23 cellular contexts compared by ENCODE assay signal in the genomic region with DNA sequence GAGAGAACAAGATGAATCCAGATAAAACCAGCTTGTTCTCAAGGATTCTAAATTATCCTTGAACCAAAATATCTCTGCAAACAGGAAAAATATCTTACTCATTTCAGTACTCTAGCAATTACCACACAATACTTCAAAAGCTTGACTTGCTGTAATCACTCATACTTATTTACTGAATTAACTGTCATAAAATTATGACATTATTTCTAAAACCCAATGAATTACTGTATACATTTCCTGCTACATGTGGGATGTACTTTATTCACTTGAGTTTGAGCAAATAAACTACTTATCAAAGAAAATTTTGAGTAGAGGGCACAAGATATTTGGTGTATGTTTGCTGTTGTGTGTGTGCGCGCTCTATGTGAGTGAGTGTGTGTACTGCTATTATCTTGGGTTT. TPM values are rescaled to one million over a fixed set of nuclear protein-coding genes. Genes with fewer than 3 reads are reported as not detected.
DNase-seq lines count a peak whose midpoint lies in the region; ATAC-seq and TF ChIP-seq lines count a peak whose summit lies in the region.
"Had no signal": no experiment of that assay in that cellular context is flagged by ENCODE, and none has a peak within 500 bp of the region (broad histone marks: within the 10 kb centered on the region; RNA-seq: fewer than 3 reads in every experiment).

No MANE protein-coding gene starts in this region.

- H3K4me1 Mint-ChIP-seq in activated CD4-positive, alpha-beta T cell treated with anti-CD3 and anti-CD28 coated beads, Interleukin-2, amount 10 ng/mL, durations not matched to agents 7 days and 5 days: peaks cover 52% of the 10 kb centered on the region
- peaks cover 28 to 53% (median 36%) of the 10 kb centered on the region in 4 donors for H3K4me1 Mint-ChIP-seq in CD4-positive, alpha-beta memory T cell
- H3K4me1 Mint-ChIP-seq in activated CD8-positive, alpha-beta T cell treated with anti-CD3 and anti-CD28 coated beads, Interleukin-2, amount 10 ng/mL, durations not matched to agents 7 days and 5 days (ENCODE audit: low read depth): peaks cover 43% of the 10 kb centered on the region
- peaks cover 2% of the 10 kb centered on the region for H3K4me1 Mint-ChIP-seq in mesothelial cell of epicardium

- H3K27me3 Mint-ChIP-seq in activated CD4-positive, alpha-beta T cell treated with anti-CD3 and anti-CD28 coated beads, Interleukin-2, amount 10 ng/mL, durations not matched to agents 7 days and 5 days: no peaks in the 10 kb centered on the region
- H3K27me3 Mint-ChIP-seq in CD4-positive, alpha-beta memory T cell: no peaks in the 10 kb centered on the region
- no peaks in the 10 kb centered on the region for H3K27me3 Mint-ChIP-seq in activated CD8-positive, alpha-beta T cell treated with anti-CD3 and anti-CD28 coated beads, Interleukin-2, amount 10 ng/mL, durations not matched to agents 7 days and 5 days (ENCODE audit: low read depth)
- no peaks in the 10 kb centered on the region for H3K27me3 Mint-ChIP-seq in mesothelial cell of epicardium (ENCODE audit: low read depth)
- H3K27me3 Mint-ChIP-seq: activated B cell treated with CpG ODN at 0.5 μM for 24 hours; activated CD8-positive, alpha-beta memory T cell treated with anti-CD3 and anti-CD28 coated beads, Interleukin-2, amount 10 ng/mL, durations not matched to agents 7 days and 5 days had no signal

- H3K4me1 ChIP-seq in CD4-positive, alpha-beta memory T cell (ENCODE audit: insufficient read depth, low read length): peaks cover 26% of the 10 kb centered on the region

- TF ChIP-seq CTCF in mesothelial cell of epicardium (IDR thresholded peaks at IDR 0.05; ENCODE audit: unreplicated experiment): no peak

- no peak overlapping the region for H3K27ac ChIP-seq in CD4-positive, alpha-beta memory T cell (ENCODE audit: low read depth, low read length)
- H3K27ac ChIP-seq: esophagus muscularis mucosa, hepatocyte, lower lobe of right lung, RWPE1, stomach had no signal

- CTCF ChIA-PET in activated CD4-positive, alpha-beta T cell treated with anti-CD3 and anti-CD28 coated beads, Interleukin-2, amount 10 ng/mL, durations not matched to agents 7 days and 5 days (lab: Charles Lee): interaction anchor here (1.8 to 2.4 kb wide), 2 partner anchors 10 to 24 kb away, joined by 5 to 7 read pairs; partner anchors contain the start of gene EIF2S2
- CTCF ChIA-PET in CD4-positive, alpha-beta memory T cell (lab: Charles Lee; ENCODE audit: partially characterized antibody): no interaction called here
- CTCF ChIA-PET in activated CD8-positive, alpha-beta T cell treated with anti-CD3 and anti-CD28 coated beads, Interleukin-2, amount 10 ng/mL, durations not matched to agents 7 days and 5 days (lab: Charles Lee): interaction anchor here (0.7 to 1.5 kb wide), 5 partner anchors 10 to 239 kb away, joined by 3 to 5 read pairs (median 3); partner anchors contain the start of gene EIF2S2

- no peak overlapping the region for H3K4me3 ChIP-seq in CD4-positive, alpha-beta memory T cell (ENCODE audit: low read length in 2 of 2)
- H3K4me3 ChIP-seq: esophagus muscularis mucosa, hepatocyte, lower lobe of right lung, stomach had no signal

- no peaks in the 10 kb centered on the region for H3K9me3 Mint-ChIP-seq in activated CD4-positive, alpha-beta T cell treated with anti-CD3 and anti-CD28 coated beads, Interleukin-2, amount 10 ng/mL, durations not matched to agents 7 days and 5 days
- H3K9me3 Mint-ChIP-seq in CD4-positive, alpha-beta memory T cell: no peaks in the 10 kb centered on the region
- no peaks in the 10 kb centered on the region for H3K9me3 Mint-ChIP-seq in activated CD8-positive, alpha-beta T cell treated with anti-CD3 and anti-CD28 coated beads, Interleukin-2, amount 10 ng/mL, durations not matched to agents 7 days and 5 days (ENCODE audit: insufficient read depth)
- no peaks in the 10 kb centered on the region for H3K9me3 Mint-ChIP-seq in mesothelial cell of epicardium
- H3K9me3 Mint-ChIP-seq: activated B cell treated with CpG ODN at 0.5 μM for 24 hours had no signal

- no peak overlapping the region for H3K4me3 Mint-ChIP-seq in activated CD4-positive, alpha-beta T cell treated with anti-CD3 and anti-CD28 coated beads, Interleukin-2, amount 10 ng/mL, durations not matched to agents 7 days and 5 days
- no peak overlapping the region for H3K4me3 Mint-ChIP-seq in CD4-positive, alpha-beta memory T cell
- H3K4me3 Mint-ChIP-seq in activated CD8-positive, alpha-beta T cell treated with anti-CD3 and anti-CD28 coated beads, Interleukin-2, amount 10 ng/mL, durations not matched to agents 7 days and 5 days: no peak overlapping the region
- no peak overlapping the region for H3K4me3 Mint-ChIP-seq in mesothelial cell of epicardium
- H3K4me3 Mint-ChIP-seq: activated B cell treated with CpG ODN at 0.5 μM for 24 hours; activated CD8-positive, alpha-beta memory T cell treated with anti-CD3 and anti-CD28 coated beads, Interleukin-2, amount 10 ng/mL, durations not matched to agents 7 days and 5 days had no signal

- H3K36me3 ChIP-seq in CD4-positive, alpha-beta memory T cell (ENCODE audit: insufficient read depth, low read length): peaks cover 67% of the 10 kb centered on the region

- H3K36me3 Mint-ChIP-seq in activated CD4-positive, alpha-beta T cell treated with anti-CD3 and anti-CD28 coated beads, Interleukin-2, amount 10 ng/mL, durations not matched to agents 7 days and 5 days (ENCODE audit: low read depth): peaks cover 79% of the 10 kb centered on the region
- H3K36me3 Mint-ChIP-seq in CD4-positive, alpha-beta memory T cell: peaks cover 46 to 78% of the 10 kb centered on the region in 2 donors
- H3K36me3 Mint-ChIP-seq in activated CD8-positive, alpha-beta T cell treated with anti-CD3 and anti-CD28 coated beads, Interleukin-2, amount 10 ng/mL, durations not matched to agents 7 days and 5 days (ENCODE audit: low read depth): peaks cover 79% of the 10 kb centered on the region
- H3K36me3 Mint-ChIP-seq in mesothelial cell of epicardium: peaks cover 53% of the 10 kb centered on the region

- H3K27me3 ChIP-seq in CD4-positive, alpha-beta memory T cell (ENCODE audit: insufficient read depth, low read length): no peaks in the 10 kb centered on the region
- H3K27me3 ChIP-seq: esophagus muscularis mucosa, hepatocyte, stomach had no signal

- ATAC-seq in activated CD8-positive, alpha-beta T cell treated with anti-CD3 and anti-CD28 coated beads, Interleukin-2, amount 10 ng/mL, durations not matched to agents 7 days and 5 days: no peak
- ATAC-seq: activated CD8-positive, alpha-beta memory T cell treated with anti-CD3 and anti-CD28 coated beads, Interleukin-2, amount 10 ng/mL, durations not matched to agents 7 days and 5 days; lower lobe of right lung had no signal

- H3K9me3 ChIP-seq in CD4-positive, alpha-beta memory T cell (ENCODE audit: control insufficient read depth in 1 of 2, low read length in 2 of 2): no peaks in the 10 kb centered on the region
- H3K9me3 ChIP-seq: esophagus muscularis mucosa, lower lobe of right lung, SK-N-SH, stomach had no signal

- intact Hi-C loops in CD4-positive, alpha-beta memory T cell (cut with micrococcal nuclease): no loop called here

- peak overlapping the region; percentile 47 for H3K27ac Mint-ChIP-seq in activated CD4-positive, alpha-beta T cell treated with anti-CD3 and anti-CD28 coated beads, Interleukin-2, amount 10 ng/mL, durations not matched to agents 7 days and 5 days
- peak overlapping the region in 4 of 7 donors; percentile 59 to 79 (median 69) for H3K27ac Mint-ChIP-seq in CD4-positive, alpha-beta memory T cell
- peak overlapping the region; percentile 58 for H3K27ac Mint-ChIP-seq in activated CD8-positive, alpha-beta T cell treated with anti-CD3 and anti-CD28 coated beads, Interleukin-2, amount 10 ng/mL, durations not matched to agents 7 days and 5 days
- peak overlapping the region; percentile 41 for H3K27ac Mint-ChIP-seq in mesothelial cell of epicardium
- H3K27ac Mint-ChIP-seq: activated B cell treated with CpG ODN at 0.5 μM for 24 hours; activated CD8-positive, alpha-beta memory T cell treated with anti-CD3 and anti-CD28 coated beads, Interleukin-2, amount 10 ng/mL, durations not matched to agents 7 days and 5 days had no signal

- POLR2A ChIA-PET in activated CD4-positive, alpha-beta T cell treated with anti-CD3 and anti-CD28 coated beads, Interleukin-2, amount 10 ng/mL, durations not matched to agents 7 days and 5 days (lab: Charles Lee): interaction anchor here (1.1 kb wide), 1 partner anchor 10 kb away, joined by 3 read pairs; no protein-coding TSS in a partner anchor
- POLR2A ChIA-PET in CD4-positive, alpha-beta memory T cell (lab: Charles Lee; ENCODE audit: partially characterized antibody): interaction anchor here (1.9 kb wide), 1 partner anchor 11 kb away, joined by 4 read pairs; no protein-coding TSS in a partner anchor
- POLR2A ChIA-PET in activated CD8-positive, alpha-beta T cell treated with anti-CD3 and anti-CD28 coated beads, Interleukin-2, amount 10 ng/mL, durations not matched to agents 7 days and 5 days (lab: Charles Lee): interaction anchor here (0.8 to 4.8 kb wide), 3 partner anchors 10 to 622 kb away, joined by 3 to 33 read pairs (median 4); partner anchors contain the start of gene EIF2S2

- no peak for DNase-seq in activated CD4-positive, alpha-beta T cell treated with anti-CD3 and anti-CD28 coated beads, Interleukin-2, amount 10 ng/mL, durations not matched to agents 7 days and 5 days
- no peak for DNase-seq in activated CD4-positive, alpha-beta T cell treated with anti-CD3 and anti-CD28 coated beads, Interleukin-2, amount 50 U/mL, for 48 hours
- DNase-seq in CD4-positive, alpha-beta memory T cell: no peak
- no peak for DNase-seq in activated CD8-positive, alpha-beta T cell treated with anti-CD3 and anti-CD28 coated beads, Interleukin-2, amount 10 ng/mL, durations not matched to agents 7 days and 5 days
- DNase-seq in mesothelial cell of epicardium (ENCODE audit: low spot score in 2 of 2, unreplicated experiment in 2 of 2): no peak
- DNase-seq in LoVo (ENCODE audit: low spot score): no peak
- DNase-seq in DMS 273 (lab: John Stamatoyannopoulos, UW; ENCODE audit: unreplicated experiment): no peak
- no peak for DNase-seq in ecto neural progenitor cell (ENCODE audit: low spot score)
- DNase-seq: activated B cell treated with CpG ODN at 0.5 μM for 24 hours; activated CD8-positive, alpha-beta memory T cell treated with anti-CD3 and anti-CD28 coated beads, Interleukin-2, amount 10 ng/mL, durations not matched to agents 7 days and 5 days; COR-L47; effector CD8-positive, alpha-beta T cell; KBM-7; lower lobe of right lung; NCI-H526 treated with DMSO at 0.1 percent for 48 hours; nucleus accumbens; SK-N-SH; stimulated activated CD4-positive, alpha-beta T cell treated with anti-CD3 and anti-CD28 coated beads, Interleukin-4, amount 100 ng/mL, for 24 hours; stomach; trophoblast cell had no signal

RNA-seq across cellular contexts. Expression of gene EIF2S2, which starts 9.7 kb away (rescaled TPM):
- total RNA-seq in activated CD4-positive, alpha-beta T cell treated with anti-CD3 and anti-CD28 coated beads, Interleukin-2, amount 10 ng/mL, durations not matched to agents 7 days and 5 days: 10 to 100 TPM; 84.7 to 92.9 TPM
- total RNA-seq in CD4-positive, alpha-beta memory T cell: 10 to 100 TPM; 52.2 to 53.1 TPM
- 10 to 100 TPM; 26.3 to 34.0 TPM for polyA plus RNA-seq in CD4-positive, alpha-beta memory T cell
- total RNA-seq in activated CD8-positive, alpha-beta T cell treated with anti-CD3 and anti-CD28 coated beads, Interleukin-2, amount 10 ng/mL, durations not matched to agents 7 days and 5 days: 10 to 100 TPM; 94.4 to 94.7 TPM
- total RNA-seq in mesothelial cell of epicardium: 45.5 to 46.7 TPM (median 46.1 TPM) in 3 replicates
